Comparison of ENCODE assay signal across 12 cellular contexts in the genomic region with DNA sequence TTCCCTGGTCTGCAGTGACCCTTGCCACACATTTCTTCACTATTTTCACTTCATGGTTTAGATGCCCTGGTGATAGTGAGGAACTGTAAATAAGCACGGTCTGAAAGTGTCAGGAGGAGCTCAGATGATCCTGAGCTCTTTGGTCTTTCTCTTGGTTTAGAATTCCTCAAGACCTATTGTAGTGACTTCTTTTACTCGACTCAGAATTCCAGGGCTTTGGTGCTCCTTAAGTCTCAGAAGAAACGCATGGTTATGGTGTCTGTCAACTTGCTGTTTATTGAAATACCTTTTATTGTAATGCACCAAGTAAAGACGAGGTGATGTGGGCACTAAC.
DNase-seq lines count a peak whose midpoint lies in the region; ATAC-seq and TF ChIP-seq lines count a peak whose summit lies in the region.
"Had no signal": no experiment of that assay in that cellular context is flagged by ENCODE, and none has a peak within 500 bp of the region (broad histone marks: within the 10 kb centered on the region; RNA-seq: fewer than 3 reads in every experiment).

No MANE protein-coding gene starts in this region.

- H3K27me3 ChIP-seq in left ventricle myocardium inferior (ENCODE audit: low read depth) (no peaks in the 10 kb centered on the region), esophagus squamous epithelium (no peaks in the 10 kb centered on the region), trophoblast cell (ENCODE audit: insufficient read depth, low read length) (no peaks in the 10 kb centered on the region)

- H3K4ac ChIP-seq in trophoblast cell (ENCODE audit: low read depth, low read length): no peak overlapping the region

- H3K23ac ChIP-seq in trophoblast cell (ENCODE audit: low read length): no peak overlapping the region

- no peak overlapping the region for H2BK12ac ChIP-seq in trophoblast cell (ENCODE audit: low read length)

- H3K18ac ChIP-seq in trophoblast cell (ENCODE audit: low read length): no peak overlapping the region

- ATAC-seq in left ventricle myocardium superior (no peak), GM21367 (IDR thresholded peaks at IDR 0.05; ENCODE audit: unreplicated experiment) (no peak)
- ATAC-seq: naive thymus-derived CD8-positive, alpha-beta T cell had no signal

- H3K4me1 ChIP-seq in left ventricle myocardium inferior (peaks cover 92% of the 10 kb centered on the region), esophagus squamous epithelium (peaks cover 0 to 56% (median 20%) of the 10 kb centered on the region in 3 donors), trophoblast cell (ENCODE audit: control insufficient read depth in 1 of 2, insufficient read depth in 2 of 2, low read length in 2 of 2) (peaks cover 26 to 30% of the 10 kb centered on the region in 2 experiments)

- H3K4me2 ChIP-seq in trophoblast cell (ENCODE audit: low read length): peak overlapping the region; percentile 19

- DNase-seq in left ventricle myocardium inferior (no peak), left ventricle myocardium superior (no peak), esophagus squamous epithelium (lab: John Stamatoyannopoulos, UW) (no peak), trophoblast cell (peak in 1 of 2 donors; percentile 44), glomerular visceral epithelial cell (ENCODE audit: extremely low spot score) (no peak)
- no peak for DNase-seq in stimulated activated CD4-positive, alpha-beta T cell treated with anti-CD3 and anti-CD28 coated beads, Interleukin-2, amount 100 ng/mL, for 48 hours
- DNase-seq in activated CD4-positive, alpha-beta T cell treated with anti-CD3 and anti-CD28 coated beads for 4 hours: no peak
- DNase-seq: cerebellar nuclear complex; DND-41; naive thymus-derived CD8-positive, alpha-beta T cell; NCI-H2029 had no signal

- TF ChIP-seq POLR2A in esophagus squamous epithelium (IDR thresholded peaks at IDR 0.05): no peak

- H3K4me3 ChIP-seq in left ventricle myocardium inferior (peak overlapping the region; percentile 26), esophagus squamous epithelium (no peak overlapping the region), trophoblast cell (ENCODE audit: low read depth, low read length) (no peak overlapping the region)

- peak overlapping the region; percentile 32 for H2BK5ac ChIP-seq in trophoblast cell (ENCODE audit: low read depth, low read length, poor library complexity)

- no peak overlapping the region for H4K12ac ChIP-seq in trophoblast cell (ENCODE audit: low read depth, low read length)

- H4K91ac ChIP-seq in trophoblast cell (ENCODE audit: low read depth, low read length): no peak overlapping the region

- H3K36me3 ChIP-seq in left ventricle myocardium inferior: no peaks in the 10 kb centered on the region
- H3K36me3 ChIP-seq in esophagus squamous epithelium: no peaks in the 10 kb centered on the region
- no peaks in the 10 kb centered on the region for H3K36me3 ChIP-seq in trophoblast cell (ENCODE audit: control insufficient read depth in 1 of 2, insufficient read depth in 2 of 2, low read length in 2 of 2)

- no peak overlapping the region for H2AFZ ChIP-seq in trophoblast cell (ENCODE audit: insufficient read depth, low read length, poor library complexity)

- H3K9ac ChIP-seq in trophoblast cell (ENCODE audit: low read length): no peak overlapping the region

- H3K27ac ChIP-seq in left ventricle myocardium inferior (replicated peaks) (peak overlapping the region; percentile 90), esophagus squamous epithelium (peak overlapping the region; percentile 42 to 89 (median 86)), trophoblast cell (ENCODE audit: low read depth, low read length) (peak overlapping the region; percentile 75)

- H3K14ac ChIP-seq in trophoblast cell (ENCODE audit: low read length): no peak overlapping the region

- no peak overlapping the region for H2AK5ac ChIP-seq in trophoblast cell (ENCODE audit: low read length)

- H2BK120ac ChIP-seq in trophoblast cell (ENCODE audit: insufficient read depth, low read length, poor library complexity): peak overlapping the region; percentile 56

- intact Hi-C loops in left ventricle myocardium inferior (cut with micrococcal nuclease) (no loop called here), left ventricle myocardium superior (cut with micrococcal nuclease) (no loop called here), esophagus squamous epithelium (cut with DNase I) (no loop called here)

- 59 to 77% methylated on average over 4 of the region's 4 CpGs for WGBS in esophagus squamous epithelium, 2 donors
- no CpG with 5 or more reads among the region's 4 CpGs for WGBS in trophoblast cell (ENCODE audit: extremely low coverage, insufficient coverage, insufficient read length)

- TF ChIP-seq CTCF in left ventricle myocardium inferior (IDR thresholded peaks at IDR 0.05; ENCODE audit: borderline replicate concordance) (no peak), esophagus squamous epithelium (IDR thresholded peaks at IDR 0.05) (no peak)

- H3K79me2 ChIP-seq in trophoblast cell (ENCODE audit: control insufficient read depth, insufficient read depth, low read length, poor library complexity): peaks cover 8% of the 10 kb centered on the region

- H4K8ac ChIP-seq in trophoblast cell (ENCODE audit: low read depth, low read length): no peak overlapping the region

- H3K9me3 ChIP-seq in left ventricle myocardium inferior (replicated peaks) (no peaks in the 10 kb centered on the region), esophagus squamous epithelium (no peaks in the 10 kb centered on the region), trophoblast cell (ENCODE audit: insufficient read depth, low read depth, low read length) (no peaks in the 10 kb centered on the region)

- peaks cover 26% of the 10 kb centered on the region for H3K79me1 ChIP-seq in trophoblast cell (ENCODE audit: low read length)
